In genomic region chr9:19104528-19105282, GRCh38 we compare ENCODE assay signal across 16 cellular contexts. TPM values are rescaled to one million over a fixed set of nuclear protein-coding genes. Genes with fewer than 3 reads are reported as not detected.
DNase-seq lines count a peak whose midpoint lies in the region; TF ChIP-seq lines count a peak whose summit lies in the region.
"Had no signal": no experiment of that assay in that cellular context is flagged by ENCODE, and none has a peak within 500 bp of the region (broad histone marks: within the 10 kb centered on the region; RNA-seq: fewer than 3 reads in every experiment).

No MANE protein-coding gene starts in this region.

- H3K9ac ChIP-seq in mammary epithelial cell (ENCODE audit: insufficient read depth, low read length), result no peak overlapping the region
- H3K9ac ChIP-seq: KMS-11 had no signal

- POLR2A ChIA-PET in CD4-positive, alpha-beta memory T cell (lab: Charles Lee; ENCODE audit: partially characterized antibody), result interaction anchor here (1.0 to 2.2 kb wide), 6 partner anchors 8 to 126 kb away, joined by 3 to 8 read pairs (median 6); partner anchors contain the start of genes DENND4C and RRAGA

- H3K4me2 ChIP-seq in mammary epithelial cell (ENCODE audit: insufficient read depth, low read depth, low read length), result peak overlapping the region; percentile 14
- H3K4me2 ChIP-seq: KMS-11 had no signal

- dilution Hi-C loops in mammary epithelial cell (cut with HindIII; ENCODE audit: low sequenced_read_pairs), result no loop called here

- in situ Hi-C loops in mammary epithelial cell (cut with MboI; ENCODE audit: low sequenced_read_pairs in 2 of 2), result loop anchor here in 1 of 2 donors (5.0 to 25.0 kb wide), 2 partner anchors 68 to 1133 kb away; no protein-coding TSS in a partner anchor

- intact Hi-C loops in CD4-positive, alpha-beta memory T cell (cut with micrococcal nuclease), result loop anchor here (5.0 kb wide), 1 partner anchor 68 kb away; no protein-coding TSS in a partner anchor
- intact Hi-C loops in mammary epithelial cell (cut with micrococcal nuclease), result loop anchor here (1.0 to 5.0 kb wide), 2 partner anchors 12 to 57 kb away; partner anchors contain the start of gene RRAGA

- H3K4me3 ChIP-seq in CD4-positive, alpha-beta memory T cell (ENCODE audit: low read length in 2 of 2), result no peak overlapping the region
- H3K4me3 ChIP-seq in mammary epithelial cell (replicated peaks in 1 of 3; ENCODE audit: insufficient read depth in 1 of 3, low read depth in 2 of 3, low read length in 3 of 3), result no peak overlapping the region
- H3K4me3 ChIP-seq: lung had no signal

- H2AFZ ChIP-seq in mammary epithelial cell (ENCODE audit: low read depth, low read length), result peak overlapping the region; percentile 83

- H3K9me3 ChIP-seq in CD4-positive, alpha-beta memory T cell (ENCODE audit: control insufficient read depth in 1 of 2, low read length in 2 of 2), result no peaks in the 10 kb centered on the region
- no peaks in the 10 kb centered on the region for H3K9me3 ChIP-seq in mammary epithelial cell (replicated peaks; ENCODE audit: insufficient read depth, low read length)

- no peaks in the 10 kb centered on the region for H3K9me3 Mint-ChIP-seq in CD4-positive, alpha-beta memory T cell
- H3K9me3 Mint-ChIP-seq in nephron progenitor cell, result no peaks in the 10 kb centered on the region
- H3K9me3 Mint-ChIP-seq in T-helper 2 cell treated with Interferon-gamma antibody and Interleukin-4, amounts not matched to agents 5 μg/mL and 100 μg/mL, for 36 hours, result no peaks in the 10 kb centered on the region
- H3K9me3 Mint-ChIP-seq: activated B cell treated with CpG ODN at 0.5 μM for 24 hours; activated T-cell treated with anti-CD3 and anti-CD28 coated beads, Interleukin-2, amount 50 U/mL, for 4 hours had no signal

- no peaks in the 10 kb centered on the region for H4K20me1 ChIP-seq in mammary epithelial cell (ENCODE audit: insufficient read depth, low read length)

- H3K27ac Mint-ChIP-seq in CD4-positive, alpha-beta memory T cell, result peak overlapping the region in 6 of 7 donors; percentile 27 to 88 (median 50)
- H3K27ac Mint-ChIP-seq in nephron progenitor cell, result peak overlapping the region; percentile 94
- H3K27ac Mint-ChIP-seq in T-helper 2 cell treated with Interferon-gamma antibody and Interleukin-4, amounts not matched to agents 5 μg/mL and 100 μg/mL, for 36 hours, result no peak overlapping the region

- CTCF ChIA-PET in CD4-positive, alpha-beta memory T cell (lab: Charles Lee; ENCODE audit: partially characterized antibody), result interaction anchor here (0.6 to 2.4 kb wide), 4 partner anchors 9 to 353 kb away, joined by 3 to 11 read pairs (median 3); partner anchors contain the start of gene RRAGA
- CTCF ChIA-PET in mammary epithelial cell (lab: Charles Lee; ENCODE audit: low non-redundant PET), result interaction anchor here (0.6 kb wide), 1 partner anchor 360 kb away, joined by 5 read pairs; no protein-coding TSS in a partner anchor

- no peaks in the 10 kb centered on the region for H3K27me3 Mint-ChIP-seq in CD4-positive, alpha-beta memory T cell
- H3K27me3 Mint-ChIP-seq in nephron progenitor cell (ENCODE audit: low read depth, poor library complexity), result no peaks in the 10 kb centered on the region
- no peaks in the 10 kb centered on the region for H3K27me3 Mint-ChIP-seq in T-helper 2 cell treated with Interferon-gamma antibody and Interleukin-4, amounts not matched to agents 5 μg/mL and 100 μg/mL, for 36 hours (ENCODE audit: low read depth)
- H3K27me3 Mint-ChIP-seq: activated B cell treated with CpG ODN at 0.5 μM for 24 hours had no signal

- WGBS in mammary epithelial cell (ENCODE audit: low coverage, missing lambda C conversion rate), result 20% methylated on average over 11 of the region's 13 CpGs

- H3K27me3 ChIP-seq in CD4-positive, alpha-beta memory T cell (ENCODE audit: insufficient read depth, low read length), result no peaks in the 10 kb centered on the region
- H3K27me3 ChIP-seq in mammary epithelial cell (ENCODE audit: insufficient read depth, low read length), result no peaks in the 10 kb centered on the region

- H3K36me3 ChIP-seq in CD4-positive, alpha-beta memory T cell (ENCODE audit: insufficient read depth, low read length), result no peaks in the 10 kb centered on the region
- H3K36me3 ChIP-seq in mammary epithelial cell (ENCODE audit: insufficient read depth, low read length), result no peaks in the 10 kb centered on the region

- H3K4me1 Mint-ChIP-seq in CD4-positive, alpha-beta memory T cell, result peaks cover 11 to 30% (median 17%) of the 10 kb centered on the region in 4 donors
- H3K4me1 Mint-ChIP-seq in nephron progenitor cell, result peaks cover 32% of the 10 kb centered on the region
- peaks cover 13% of the 10 kb centered on the region for H3K4me1 Mint-ChIP-seq in T-helper 2 cell treated with Interferon-gamma antibody and Interleukin-4, amounts not matched to agents 5 μg/mL and 100 μg/mL, for 36 hours (ENCODE audit: low read depth)

- peak overlapping the region in 2 of 8 donors; percentile 26 to 42 for H3K4me3 Mint-ChIP-seq in CD4-positive, alpha-beta memory T cell
- H3K4me3 Mint-ChIP-seq in nephron progenitor cell, result peak overlapping the region; percentile 5
- no peak overlapping the region for H3K4me3 Mint-ChIP-seq in T-helper 2 cell treated with Interferon-gamma antibody and Interleukin-4, amounts not matched to agents 5 μg/mL and 100 μg/mL, for 36 hours
- H3K4me3 Mint-ChIP-seq: activated T-cell treated with anti-CD3 and anti-CD28 coated beads, Interleukin-2, amount 50 U/mL, for 4 hours had no signal

- H3K79me2 ChIP-seq in mammary epithelial cell (ENCODE audit: insufficient read depth, low read length), result peaks cover 30% of the 10 kb centered on the region

- TF ChIP-seq CTCF in mammary epithelial cell (conservative IDR thresholded peaks at IDR 0.05 in 1 of 2, IDR thresholded peaks at IDR 0.05 in 1 of 2; ENCODE audit: extremely low read depth in 1 of 2, insufficient read depth in 1 of 2, low read depth in 1 of 2, low read length in 2 of 2), result no peak
- TF ChIP-seq CTCF in nephron progenitor cell (IDR thresholded peaks at IDR 0.05), result no peak

- H3K4me1 ChIP-seq in CD4-positive, alpha-beta memory T cell (ENCODE audit: insufficient read depth, low read length), result peaks cover 22% of the 10 kb centered on the region
- peaks cover 21% of the 10 kb centered on the region for H3K4me1 ChIP-seq in mammary epithelial cell (ENCODE audit: insufficient read depth, low read length)

- H3K36me3 Mint-ChIP-seq in CD4-positive, alpha-beta memory T cell, result peaks cover 6 to 18% of the 10 kb centered on the region in 2 donors
- H3K36me3 Mint-ChIP-seq in nephron progenitor cell (ENCODE audit: low read depth), result peaks cover 12% of the 10 kb centered on the region
- H3K36me3 Mint-ChIP-seq in T-helper 2 cell treated with Interferon-gamma antibody and Interleukin-4, amounts not matched to agents 5 μg/mL and 100 μg/mL, for 36 hours (ENCODE audit: low read depth), result peaks cover 10% of the 10 kb centered on the region

- DNase-seq in CD4-positive, alpha-beta memory T cell, result no peak
- DNase-seq in LoVo (ENCODE audit: low spot score), result peak; percentile 34
- peak; percentile 84 for DNase-seq in mammary epithelial cell
- DNase-seq in nephron progenitor cell, result no peak
- DNase-seq in T-helper 2 cell treated with Interferon-gamma antibody and Interleukin-4, amounts not matched to agents 5 μg/mL and 100 μg/mL, for 36 hours (ENCODE audit: low spot score), result no peak
- DNase-seq in NCI-H2171 (lab: John Stamatoyannopoulos, UW), result no peak
- no peak for DNase-seq in 8988T
- DNase-seq in NCI-H446 treated with DMSO at 0.1 percent for 48 hours (lab: John Stamatoyannopoulos, UW), result no peak
- DNase-seq: activated B cell treated with CpG ODN at 0.5 μM for 24 hours; activated T-cell treated with anti-CD3 and anti-CD28 coated beads, Interleukin-2, amount 50 U/mL, for 4 hours; C1 segment of cervical spinal cord; NCI-H1694; NK-92 treated with Interleukin-12 subunit alpha and Interleukin-12 subunit beta, amount 100 ng/mL, for 24 hours; stimulated activated naive CD8-positive, alpha-beta T cell treated with anti-CD3 and anti-CD28 coated beads, Interleukin-15, Interleukin-2, amounts not matched to agents 100 U/mL and 50 U/mL, for 24 hours had no signal

- BruUV-seq in mammary epithelial cell (replicated peaks; lab: Mats Ljungman, UMichigan), result no TSS peak

- H3K27ac ChIP-seq in CD4-positive, alpha-beta memory T cell (ENCODE audit: low read depth, low read length), result no peak overlapping the region
- H3K27ac ChIP-seq in mammary epithelial cell (ENCODE audit: insufficient read depth, low read depth, low read length), result peak overlapping the region; percentile 29
- H3K27ac ChIP-seq: KMS-11 had no signal

RNA-seq across cellular contexts. Expression of gene HAUS6, which starts 2.0 kb away (rescaled TPM):
- 10 to 100 TPM; 19.4 to 20.9 TPM for total RNA-seq in CD4-positive, alpha-beta memory T cell
- 1 to 10 TPM; 6.7 to 7.6 TPM for polyA plus RNA-seq in CD4-positive, alpha-beta memory T cell
- total RNA-seq in mammary epithelial cell, result 10 to 100 TPM; 19.5 to 21.2 TPM
- 9.7 TPM for polyA plus RNA-seq in mammary epithelial cell
- polyA minus RNA-seq in mammary epithelial cell, result 10.5 TPM

RNA-seq across cellular contexts. Expression of gene PLIN2, which starts 22.6 kb away (rescaled TPM):
- total RNA-seq in CD4-positive, alpha-beta memory T cell, result 10 to 100 TPM; 52.6 to 57.7 TPM
- 100 to 1,000 TPM; 102 to 148 TPM for polyA plus RNA-seq in CD4-positive, alpha-beta memory T cell
- total RNA-seq in mammary epithelial cell, result 10 to 100 TPM in 1 of 2 donors, under 1 TPM in 1; 0.59 to 63.8 TPM
- polyA plus RNA-seq in mammary epithelial cell, result 1.6 TPM
- polyA minus RNA-seq in mammary epithelial cell, result not detected

RNA-seq across cellular contexts. Expression of gene RRAGA, which starts 55.5 kb away (rescaled TPM):
- total RNA-seq in CD4-positive, alpha-beta memory T cell, result 10 to 100 TPM; 57.4 to 58.0 TPM
- 100 to 1,000 TPM; 106 to 110 TPM for polyA plus RNA-seq in CD4-positive, alpha-beta memory T cell
- total RNA-seq in mammary epithelial cell, result 10 to 100 TPM; 57.3 to 87.5 TPM
- 141 TPM for polyA plus RNA-seq in mammary epithelial cell
- polyA minus RNA-seq in mammary epithelial cell, result 106 TPM

Comparison
In these comparisons a context has a peak if more than half of its experiments do, and no peak if none do; other contexts are left out.
1. DNase-seq: peak in LoVo (single experiment) and mammary epithelial cell (single experiment); none in CD4-positive, alpha-beta memory T cell (0 of 5), nephron progenitor cell (single experiment), T-helper 2 cell treated with Interferon-gamma antibody and Interleukin-4, amounts not matched to agents 5 μg/mL and 100 μg/mL, for 36 hours (single experiment), NCI-H2171 (single experiment), 8988T (single experiment) and NCI-H446 treated with DMSO at 0.1 percent for 48 hours (single experiment).